ENCODE assay signal across 8 cellular contexts in the genomic region with DNA sequence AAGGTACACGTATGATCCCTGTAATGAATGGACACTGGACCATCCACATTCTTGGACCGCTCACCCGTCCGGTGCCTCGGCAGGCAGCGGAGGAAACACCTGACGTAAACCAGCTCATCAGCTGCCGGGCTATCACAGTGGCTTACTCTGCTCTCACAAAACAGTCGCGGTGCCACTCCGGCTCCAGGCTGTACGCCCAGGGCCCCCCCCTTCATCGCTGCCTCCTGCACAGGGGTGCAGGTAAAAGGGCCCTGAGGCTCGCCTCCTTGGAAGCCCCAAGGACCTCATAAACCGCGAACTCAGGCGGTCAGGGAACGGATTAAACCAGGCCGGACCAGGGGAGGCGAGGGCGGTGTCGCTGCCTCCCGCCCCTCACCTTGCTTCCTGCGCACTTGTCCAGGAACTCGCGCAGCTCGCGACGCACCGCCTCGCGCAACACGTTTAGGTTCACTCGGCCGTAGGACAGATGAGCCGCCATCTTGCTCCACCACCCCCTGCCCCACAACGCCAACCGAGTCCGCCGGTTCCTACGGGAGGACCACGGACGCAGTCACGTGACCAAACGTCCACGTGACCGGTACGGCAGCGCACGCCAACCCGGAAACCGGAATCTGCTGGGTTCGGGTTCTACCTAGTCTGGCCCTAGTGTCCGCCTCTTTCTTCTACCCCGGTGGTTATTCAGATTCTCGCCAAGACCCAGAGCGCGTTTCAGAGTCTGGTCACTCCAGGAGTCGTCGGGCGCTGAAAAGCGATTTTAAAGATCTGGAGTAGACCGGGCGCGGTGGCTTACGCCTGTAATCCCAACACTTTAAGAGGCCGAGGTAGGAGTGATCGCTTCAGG. TPM values are rescaled to one million over a fixed set of nuclear protein-coding genes. Genes with fewer than 3 reads are reported as not detected.
DNase-seq lines count a peak whose midpoint lies in the region; ATAC-seq and TF ChIP-seq lines count a peak whose summit lies in the region.

A gene (minus strand): TSS at position 564 of the 841 bp plus-strand sequence. CDS start 86 bp downstream, at position 478.

- H3K4me2 ChIP-seq in SK-N-SH: peak within 1 kb of the TSS; percentile 87

- ATAC-seq in HG02588 (IDR thresholded peaks at IDR 0.05; ENCODE audit: unreplicated experiment): peak; percentile 90

- H3F3A ChIP-seq in SK-N-SH (replicated peaks; ENCODE audit: insufficient read depth): peaks cover 21% of the 10 kb centered on the region

- H3K9me2 ChIP-seq in SK-N-SH: no peaks in the 10 kb centered on the region

- H3K27me3 ChIP-seq in GM06990 (replicated peaks; ENCODE audit: control insufficient read depth, insufficient read depth, low read length): no peaks in the 10 kb centered on the region
- no peaks in the 10 kb centered on the region for H3K27me3 ChIP-seq in SK-N-SH (ENCODE audit: insufficient read depth)
- no peaks in the 10 kb centered on the region for H3K27me3 ChIP-seq in neutrophil

- peak; percentile 10 to 58; a peak in 2 of 4 replicates for TF ChIP-seq EP300 in SK-N-SH (IDR thresholded peaks at IDR 0.05; ENCODE audit: borderline replicate concordance in 1 of 2, low read depth in 1 of 2, low read length in 1 of 2)

- no peaks in the 10 kb centered on the region for H3K9me3 ChIP-seq in SK-N-SH
- no peaks in the 10 kb centered on the region for H3K9me3 ChIP-seq in neutrophil

- POLR2A ChIA-PET in SK-N-SH (lab: Yijun Ruan, JAX): interaction anchor here (1.0 to 1.3 kb wide), 4 partner anchors 22 to 43 kb away, joined by 3 to 7 read pairs (median 4); a partner anchor contains a TSS

- no peaks in the 10 kb centered on the region for H4K20me1 ChIP-seq in SK-N-SH (ENCODE audit: insufficient read depth)

- peaks cover 26% of the 10 kb centered on the region; the same call in 1 of the 2 replicates for H3K79me2 ChIP-seq in SK-N-SH (ENCODE audit: insufficient read depth)

- no peak for TF ChIP-seq CTCF in GM06990 (IDR thresholded peaks at IDR 0.05; ENCODE audit: insufficient read depth, low read length, poor library complexity, severe bottlenecking)
- no peak for TF ChIP-seq CTCF in SK-N-SH (IDR thresholded peaks at IDR 0.05)
- no peak for TF ChIP-seq CTCF in neutrophil (IDR thresholded peaks at IDR 0.05)
- TF ChIP-seq CTCF in subcutaneous adipose tissue (IDR thresholded peaks at IDR 0.05; ENCODE audit: low read depth): no peak

- peak within 1 kb of the TSS; percentile 88 for H2AFZ ChIP-seq in SK-N-SH (ENCODE audit: low read depth)

- H3K36me3 ChIP-seq in GM06990 (ENCODE audit: control insufficient read depth, insufficient read depth, low read length) (peaks cover 4% of the 10 kb centered on the region), SK-N-SH (replicated peaks in 1 of 2; ENCODE audit: control insufficient read depth in 1 of 2, insufficient read depth in 2 of 2, low read length in 1 of 2) (peaks cover 17 to 19% of the 10 kb centered on the region in 2 experiments), neutrophil (peaks cover 32% of the 10 kb centered on the region)

- 0 out of 2 replicates have a peak, but pooled peaks have one; percentile 0 for TF ChIP-seq RAD21 in SK-N-SH (IDR thresholded peaks at IDR 0.05; ENCODE audit: low read length)

- H3K4me3 ChIP-seq in GM06990 (replicated peaks; ENCODE audit: low read depth, low read length): peak within 1 kb of the TSS; percentile 93
- H3K4me3 ChIP-seq in SK-N-SH (ENCODE audit: low read depth in 2 of 2, low read length in 1 of 2): peak within 1 kb of the TSS; percentile 84 to 86
- peak within 1 kb of the TSS; percentile 83 to 98 for H3K4me3 ChIP-seq in neutrophil (ENCODE audit: low read depth in 1 of 2, low read length in 1 of 2)

- CTCF ChIA-PET in SK-N-SH (lab: Yijun Ruan, JAX): interaction anchor here (0.6 to 1.5 kb wide), 7 partner anchors 10 to 135 kb away, joined by 3 to 6 read pairs (median 3); a partner anchor contains a TSS

- peak within 1 kb of the TSS; percentile 91 for H3K9ac ChIP-seq in SK-N-SH

- 0% methylated on average over 24 of the region's 68 CpGs for WGBS in SK-N-SH (ENCODE audit: low lambda C conversion rate)

- H3K4me1 ChIP-seq in SK-N-SH (ENCODE audit: control insufficient read depth in 1 of 2, insufficient read depth in 2 of 2, low read depth in 1 of 2, low read length in 1 of 2): peaks cover 0 to 4% of the 10 kb centered on the region in 2 experiments; a peak in 1 of 4 replicates
- H3K4me1 ChIP-seq in neutrophil (ENCODE audit: control insufficient read depth in 1 of 2, insufficient read depth in 1 of 2, low read depth in 1 of 2, low read length in 1 of 2): peaks cover 14 to 19% of the 10 kb centered on the region in 2 experiments

- DNase-seq in GM06990 (ENCODE audit: extremely low read depth, insufficient read length) (peak; percentile 95), NCI-H1092 (lab: John Stamatoyannopoulos, UW) (peak; percentile 90), SK-N-SH (peak; percentile 96), germinal center (ENCODE audit: low spot score) (peak; percentile 93)
- peak; percentile 93 for DNase-seq in activated naive CD4-positive, alpha-beta T cell treated with anti-CD3 and anti-CD28 coated beads, Interleukin-2, amount 50 U/mL, for 16 hours

- H3K27ac ChIP-seq in SK-N-SH (ENCODE audit: low read depth in 2 of 2, low read length in 1 of 2) (peak within 1 kb of the TSS; percentile 86 to 89), neutrophil (peak within 1 kb of the TSS; percentile 91)

TF ChIP-seq in SK-N-SH, 30 proteins besides CTCF, POLR2A, EP300 and RAD21 (continues in another document):
- TF ChIP-seq MEF2A (IDR thresholded peaks at IDR 0.05; ENCODE audit: borderline replicate concordance, low read depth) (no peak), RXRA (IDR thresholded peaks at IDR 0.05; ENCODE audit: borderline replicate concordance, low read depth) (no peak), SIN3A (IDR thresholded peaks at IDR 0.05; ENCODE audit: borderline replicate concordance, low read depth, low read length) (peak; percentile 100), FOXJ3 (CRISPR knock-in tag; IDR thresholded peaks at IDR 0.05) (no peak), NRF1 (IDR thresholded peaks at IDR 0.05; ENCODE audit: low read depth, low read length) (peak; percentile 28), TCF12 (IDR thresholded peaks at IDR 0.05) (peak; percentile 43; the same call in 1 of the 2 replicates), FOSL2 (IDR thresholded peaks at IDR 0.05; ENCODE audit: borderline replicate concordance, low read depth) (no peak), MXI1 (IDR thresholded peaks at IDR 0.05; ENCODE audit: low read depth, low read length) (peak; percentile 81), GABPA (IDR thresholded peaks at IDR 0.05; ENCODE audit: low read depth) (peak; percentile 82)
- TF ChIP-seq, protein P1, sequence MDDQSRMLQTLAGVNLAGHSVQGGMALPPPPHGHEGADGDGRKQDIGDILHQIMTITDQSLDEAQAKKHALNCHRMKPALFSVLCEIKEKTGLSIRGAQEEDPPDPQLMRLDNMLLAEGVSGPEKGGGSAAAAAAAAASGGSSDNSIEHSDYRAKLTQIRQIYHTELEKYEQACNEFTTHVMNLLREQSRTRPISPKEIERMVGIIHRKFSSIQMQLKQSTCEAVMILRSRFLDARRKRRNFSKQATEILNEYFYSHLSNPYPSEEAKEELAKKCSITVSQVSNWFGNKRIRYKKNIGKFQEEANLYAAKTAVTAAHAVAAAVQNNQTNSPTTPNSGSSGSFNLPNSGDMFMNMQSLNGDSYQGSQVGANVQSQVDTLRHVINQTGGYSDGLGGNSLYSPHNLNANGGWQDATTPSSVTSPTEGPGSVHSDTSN (IDR thresholded peaks at IDR 0.05): peak; percentile 59
- TF ChIP-seq, protein P2, sequence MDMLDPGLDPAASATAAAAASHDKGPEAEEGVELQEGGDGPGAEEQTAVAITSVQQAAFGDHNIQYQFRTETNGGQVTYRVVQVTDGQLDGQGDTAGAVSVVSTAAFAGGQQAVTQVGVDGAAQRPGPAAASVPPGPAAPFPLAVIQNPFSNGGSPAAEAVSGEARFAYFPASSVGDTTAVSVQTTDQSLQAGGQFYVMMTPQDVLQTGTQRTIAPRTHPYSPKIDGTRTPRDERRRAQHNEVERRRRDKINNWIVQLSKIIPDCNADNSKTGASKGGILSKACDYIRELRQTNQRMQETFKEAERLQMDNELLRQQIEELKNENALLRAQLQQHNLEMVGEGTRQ (IDR thresholded peaks at IDR 0.05; ENCODE audit: borderline replicate concordance, low read depth, low read length): peak; percentile 99
- TF ChIP-seq, protein P3, sequence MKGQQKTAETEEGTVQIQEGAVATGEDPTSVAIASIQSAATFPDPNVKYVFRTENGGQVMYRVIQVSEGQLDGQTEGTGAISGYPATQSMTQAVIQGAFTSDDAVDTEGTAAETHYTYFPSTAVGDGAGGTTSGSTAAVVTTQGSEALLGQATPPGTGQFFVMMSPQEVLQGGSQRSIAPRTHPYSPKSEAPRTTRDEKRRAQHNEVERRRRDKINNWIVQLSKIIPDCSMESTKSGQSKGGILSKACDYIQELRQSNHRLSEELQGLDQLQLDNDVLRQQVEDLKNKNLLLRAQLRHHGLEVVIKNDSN (IDR thresholded peaks at IDR 0.05; ENCODE audit: borderline replicate concordance, low read depth): peak; percentile 100
- TF ChIP-seq, protein P4, sequence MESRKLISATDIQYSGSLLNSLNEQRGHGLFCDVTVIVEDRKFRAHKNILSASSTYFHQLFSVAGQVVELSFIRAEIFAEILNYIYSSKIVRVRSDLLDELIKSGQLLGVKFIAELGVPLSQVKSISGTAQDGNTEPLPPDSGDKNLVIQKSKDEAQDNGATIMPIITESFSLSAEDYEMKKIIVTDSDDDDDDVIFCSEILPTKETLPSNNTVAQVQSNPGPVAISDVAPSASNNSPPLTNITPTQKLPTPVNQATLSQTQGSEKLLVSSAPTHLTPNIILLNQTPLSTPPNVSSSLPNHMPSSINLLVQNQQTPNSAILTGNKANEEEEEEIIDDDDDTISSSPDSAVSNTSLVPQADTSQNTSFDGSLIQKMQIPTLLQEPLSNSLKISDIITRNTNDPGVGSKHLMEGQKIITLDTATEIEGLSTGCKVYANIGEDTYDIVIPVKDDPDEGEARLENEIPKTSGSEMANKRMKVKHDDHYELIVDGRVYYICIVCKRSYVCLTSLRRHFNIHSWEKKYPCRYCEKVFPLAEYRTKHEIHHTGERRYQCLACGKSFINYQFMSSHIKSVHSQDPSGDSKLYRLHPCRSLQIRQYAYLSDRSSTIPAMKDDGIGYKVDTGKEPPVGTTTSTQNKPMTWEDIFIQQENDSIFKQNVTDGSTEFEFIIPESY (IDR thresholded peaks at IDR 0.05; ENCODE audit: borderline replicate concordance, low read depth): peak; percentile 51; the same call in 1 of the 2 replicates

RNA-seq across cellular contexts. Expression of the gene that starts here (rescaled TPM):
- polyA plus RNA-seq in SK-N-SH (2012; rRNA removed): 17.0 and 18.4 TPM in 2 replicates
- polyA plus RNA-seq in SK-N-SH (2012; cell fraction: cytosol; rRNA removed): 15.8 and 16.4 TPM in 2 replicates
- 16.4 and 17.1 TPM in 2 replicates for polyA plus RNA-seq in SK-N-SH (2012; cell fraction: nucleus; rRNA removed)
- total RNA-seq in subcutaneous adipose tissue: 10 to 100 TPM; 13.0 to 18.6 (median 15.4) TPM

Comparison
In these comparisons a context has a peak if more than half of its experiments do, and no peak if none do; other contexts are left out.
1. Peak in every context shown above with its lines: DNase-seq, ATAC-seq, H3K4me3 ChIP-seq and H3K27ac ChIP-seq.